15 cellular contexts compared by ENCODE assay signal in genomic region chr12:132772551-132772950, GRCh38. TPM values are rescaled to one million over a fixed set of nuclear protein-coding genes. Genes with fewer than 3 reads are reported as not detected.
DNase-seq lines count a peak whose midpoint lies in the region; ATAC-seq and TF ChIP-seq lines count a peak whose summit lies in the region.
"Had no signal": no experiment of that assay in that cellular context is flagged by ENCODE, and none has a peak within 500 bp of the region (broad histone marks: within the 10 kb centered on the region; RNA-seq: fewer than 3 reads in every experiment).

No MANE protein-coding gene starts in this region.

- POLR2A ChIA-PET in CD8-positive, alpha-beta T cell (lab: Charles Lee), result no interaction called here

- no peaks in the 10 kb centered on the region for H3K9me3 Mint-ChIP-seq in CD8-positive, alpha-beta T cell
- H3K9me3 Mint-ChIP-seq in endodermal cell, result no peaks in the 10 kb centered on the region

- H3K36me3 ChIP-seq in CD8-positive, alpha-beta T cell (ENCODE audit: insufficient read depth, low read length), result peaks cover 38% of the 10 kb centered on the region
- H3K36me3 ChIP-seq in vagina (peaks cover 0 to 56% of the 10 kb centered on the region in 2 donors), endodermal cell (ENCODE audit: control insufficient read depth, insufficient read depth, low read length) (peaks cover 79% of the 10 kb centered on the region)

- no peaks in the 10 kb centered on the region for H3K9me3 ChIP-seq in CD8-positive, alpha-beta T cell (ENCODE audit: low read length)
- H3K9me3 ChIP-seq in vagina, result no peaks in the 10 kb centered on the region
- H3K9me3 ChIP-seq in endodermal cell (ENCODE audit: control insufficient read depth, low read length), result no peaks in the 10 kb centered on the region
- H3K9me3 ChIP-seq: BE2C had no signal

- no peaks in the 10 kb centered on the region for H3K27me3 Mint-ChIP-seq in CD8-positive, alpha-beta T cell (ENCODE audit: low read depth)
- no peaks in the 10 kb centered on the region for H3K27me3 Mint-ChIP-seq in endodermal cell (ENCODE audit: insufficient read depth)
- H3K27me3 Mint-ChIP-seq: activated CD4-positive, alpha-beta T cell treated with anti-CD3 and anti-CD28 coated beads for 36 hours had no signal

- 94 to 96% methylated on average over 14 of the region's 14 CpGs for WGBS in endodermal cell (ENCODE audit: insufficient coverage in 1 of 2, insufficient read length in 1 of 2), 2 experiments

- no peaks in the 10 kb centered on the region for H3K27me3 ChIP-seq in CD8-positive, alpha-beta T cell (ENCODE audit: insufficient read depth, low read length)
- H3K27me3 ChIP-seq in vagina (no peaks in the 10 kb centered on the region), endodermal cell (ENCODE audit: control insufficient read depth, insufficient read depth, low read length, poor library complexity, severe bottlenecking) (no peaks in the 10 kb centered on the region)
- H3K27me3 ChIP-seq: BE2C had no signal

- peaks cover 45% of the 10 kb centered on the region for H3K36me3 Mint-ChIP-seq in CD8-positive, alpha-beta T cell
- H3K36me3 Mint-ChIP-seq in endodermal cell (ENCODE audit: low read depth), result peaks cover 51% of the 10 kb centered on the region

- no peak overlapping the region for H3K4me3 Mint-ChIP-seq in CD8-positive, alpha-beta T cell
- H3K4me3 Mint-ChIP-seq in endodermal cell, result no peak overlapping the region

- no peak for TF ChIP-seq POLR2A in vagina (IDR thresholded peaks at IDR 0.05)

- intact Hi-C loops in CD8-positive, alpha-beta T cell (cut with DNase I, micrococcal nuclease), result loop anchor here in 1 of 2 experiments (5.0 kb wide), 1 partner anchor 35 kb away; no protein-coding TSS in a partner anchor
- intact Hi-C loops in vagina (cut with DNase I), result no loop called here

- CTCF ChIA-PET in CD8-positive, alpha-beta T cell (lab: Charles Lee), result interaction anchor here (1.3 kb wide), 1 partner anchor 132 kb away, joined by 6 read pairs; no protein-coding TSS in a partner anchor

- H3K9ac ChIP-seq in endodermal cell (ENCODE audit: extremely low read depth, low read length, poor library complexity, severe bottlenecking), result no peak overlapping the region

- H3K27ac ChIP-seq in CD8-positive, alpha-beta T cell (ENCODE audit: low read depth, low read length), result no peak overlapping the region
- H3K27ac ChIP-seq in vagina (no peak overlapping the region), endodermal cell (ENCODE audit: low read depth, low read length) (no peak overlapping the region)
- H3K27ac ChIP-seq: SK-N-MC had no signal

- peak overlapping the region; percentile 10 for H3K27ac Mint-ChIP-seq in CD8-positive, alpha-beta T cell
- no peak overlapping the region for H3K27ac Mint-ChIP-seq in endodermal cell

- TF ChIP-seq CTCF in CD8-positive, alpha-beta T cell (IDR thresholded peaks at IDR 0.05), result no peak
- TF ChIP-seq CTCF in vagina (IDR thresholded peaks at IDR 0.05) (no peak), endodermal cell (conservative IDR thresholded peaks at IDR 0.05) (no peak)

- peaks cover 57% of the 10 kb centered on the region for H3K4me1 Mint-ChIP-seq in CD8-positive, alpha-beta T cell (ENCODE audit: low read depth)
- peaks cover 2% of the 10 kb centered on the region for H3K4me1 Mint-ChIP-seq in endodermal cell

- DNase-seq in CD8-positive, alpha-beta T cell, result no peak
- DNase-seq in germinal center (ENCODE audit: low spot score), result peak; percentile 71
- no peak for DNase-seq in NCI-H1092 treated with DMSO at 0.1 percent for 48 hours (lab: John Stamatoyannopoulos, UW)
- no peak for DNase-seq in vagina (ENCODE audit: extremely low spot score in 2 of 2)
- DNase-seq in NCI-H1694 treated with DMSO at 0.1 percent for 48 hours (lab: John Stamatoyannopoulos, UW), result no peak
- DNase-seq in endodermal cell, result no peak
- DNase-seq: activated CD4-positive, alpha-beta T cell treated with anti-CD3 and anti-CD28 coated beads for 36 hours; activated effector memory CD4-positive, alpha-beta T cell treated with anti-CD3 and anti-CD28 coated beads, Interleukin-2, amount 50 U/mL, for 16 hours; BE2C; erythroblast; NCI-H510A had no signal

- no peak overlapping the region for H3K4me3 ChIP-seq in CD8-positive, alpha-beta T cell (ENCODE audit: low read depth, low read length)
- H3K4me3 ChIP-seq in vagina, result no peak overlapping the region
- no peak overlapping the region for H3K4me3 ChIP-seq in endodermal cell (ENCODE audit: low read length)
- H3K4me3 ChIP-seq: SK-N-MC had no signal

- H3K4me1 ChIP-seq in CD8-positive, alpha-beta T cell (ENCODE audit: insufficient read depth, low read length), result peaks cover 69% of the 10 kb centered on the region
- peaks cover 7% of the 10 kb centered on the region for H3K4me1 ChIP-seq in vagina
- H3K4me1 ChIP-seq in endodermal cell (ENCODE audit: control insufficient read depth, insufficient read depth, low read length), result no peaks in the 10 kb centered on the region
- H3K4me1 ChIP-seq: BE2C had no signal

- ATAC-seq in CD8-positive, alpha-beta T cell, result no peak
- ATAC-seq in GM19372 (IDR thresholded peaks at IDR 0.05; ENCODE audit: low read depth, unreplicated experiment) (peak; percentile 60), HG03342 (IDR thresholded peaks at IDR 0.05; ENCODE audit: unreplicated experiment) (peak; percentile 51)
- ATAC-seq: activated CD4-positive, alpha-beta T cell treated with anti-CD3 and anti-CD28 coated beads for 36 hours; right cardiac atrium had no signal

RNA-seq across cellular contexts. Expression of gene ANKLE2, which starts 10.9 kb away (rescaled TPM):
- 10 to 100 TPM; 54.7 to 57.9 TPM for total RNA-seq in CD8-positive, alpha-beta T cell
- total RNA-seq in vagina (63.1 TPM), endodermal cell (10 to 100 TPM; 87.8 to 88.5 TPM)
- polyA plus RNA-seq in endodermal cell (2013, experiment 1 of 2), result 58.3 TPM
- polyA plus RNA-seq in endodermal cell (2013, experiment 2 of 2), result 56.1 TPM

RNA-seq across cellular contexts. Expression of gene GOLGA3, which starts 56.1 kb away (rescaled TPM):
- total RNA-seq in CD8-positive, alpha-beta T cell, result 10 to 100 TPM; 31.7 to 33.8 TPM
- total RNA-seq in vagina, result 49.8 TPM
- 10 to 100 TPM; 38.2 to 43.5 TPM for total RNA-seq in endodermal cell
- polyA plus RNA-seq in endodermal cell (2013, experiment 1 of 2), result 18.0 TPM
- polyA plus RNA-seq in endodermal cell (2013, experiment 2 of 2), result 18.4 TPM
